23 cellular contexts compared by ENCODE assay signal in the genomic region with DNA sequence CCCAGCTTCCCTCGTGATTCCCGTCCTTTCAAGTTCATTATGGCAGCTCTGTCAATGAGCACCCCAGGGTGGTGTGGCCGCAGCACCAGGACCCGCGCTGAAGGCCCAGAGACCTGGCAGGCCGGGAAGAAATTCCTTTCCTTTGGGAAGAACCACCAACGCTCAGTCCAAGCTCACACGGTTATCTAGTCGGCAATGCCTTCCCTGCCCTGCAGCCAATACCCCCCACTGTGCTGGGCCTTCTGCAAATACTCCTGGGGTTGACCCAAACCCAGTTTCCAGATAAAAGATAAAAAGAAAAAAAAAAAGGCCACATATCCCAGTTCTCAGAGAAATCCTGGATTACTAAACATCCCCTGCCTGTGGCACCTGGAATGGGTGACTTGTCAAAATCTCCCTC. TPM values are rescaled to one million over a fixed set of nuclear protein-coding genes. Genes with fewer than 3 reads are reported as not detected.
DNase-seq lines count a peak whose midpoint lies in the region; ATAC-seq and TF ChIP-seq lines count a peak whose summit lies in the region.
"Had no signal": no experiment of that assay in that cellular context is flagged by ENCODE, and none has a peak within 500 bp of the region (broad histone marks: within the 10 kb centered on the region; RNA-seq: fewer than 3 reads in every experiment).

No MANE protein-coding gene starts in this region.

- TF ChIP-seq CTCF in left ventricle myocardium inferior (IDR thresholded peaks at IDR 0.05; ENCODE audit: borderline replicate concordance), result no peak
- no peak for TF ChIP-seq CTCF in endothelial cell (IDR thresholded peaks at IDR 0.05; ENCODE audit: unreplicated experiment)
- TF ChIP-seq CTCF in osteocyte (IDR thresholded peaks at IDR 0.05), result no peak
- no peak for TF ChIP-seq CTCF in upper lobe of right lung (IDR thresholded peaks at IDR 0.05)
- no peak for TF ChIP-seq CTCF in PC-3 (conservative IDR thresholded peaks at IDR 0.05; ENCODE audit: low read depth, low read length)

- H3K27ac Mint-ChIP-seq in endothelial cell (ENCODE audit: unreplicated experiment), result no peak overlapping the region
- peak overlapping the region; percentile 81 for H3K27ac Mint-ChIP-seq in osteocyte (ENCODE audit: unreplicated experiment)
- H3K27ac Mint-ChIP-seq: activated CD8-positive, alpha-beta memory T cell treated with anti-CD3 and anti-CD28 coated beads, Interleukin-2, amount 10 ng/mL, durations not matched to agents 7 days and 5 days; activated naive CD4-positive, alpha-beta T cell treated with anti-CD3 and anti-CD28 coated beads for 36 hours had no signal

- H3K36me3 Mint-ChIP-seq in endothelial cell (ENCODE audit: low read depth, unreplicated experiment) (peaks cover 46% of the 10 kb centered on the region), osteocyte (ENCODE audit: unreplicated experiment) (peaks cover 48% of the 10 kb centered on the region)
- H3K36me3 Mint-ChIP-seq: activated CD8-positive, alpha-beta memory T cell treated with anti-CD3 and anti-CD28 coated beads, Interleukin-2, amount 10 ng/mL, durations not matched to agents 7 days and 5 days had no signal

- peaks cover 42% of the 10 kb centered on the region for H3K36me3 ChIP-seq in left ventricle myocardium inferior
- H3K36me3 ChIP-seq in upper lobe of right lung, result peaks cover 63% of the 10 kb centered on the region
- H3K36me3 ChIP-seq in PC-3 (ENCODE audit: low read depth, low read length), result peaks cover 18% of the 10 kb centered on the region
- H3K36me3 ChIP-seq: BE2C, uterus had no signal

- intact Hi-C loops in left ventricle myocardium inferior (cut with micrococcal nuclease) (no loop called here), left ventricle myocardium superior (cut with micrococcal nuclease) (no loop called here), upper lobe of right lung (cut with DNase I) (no loop called here), PC-3 (cut with micrococcal nuclease) (no loop called here)

- H3K4me1 Mint-ChIP-seq in endothelial cell (ENCODE audit: unreplicated experiment), result peaks cover 9% of the 10 kb centered on the region
- peaks cover 48% of the 10 kb centered on the region for H3K4me1 Mint-ChIP-seq in osteocyte (ENCODE audit: unreplicated experiment)
- H3K4me1 Mint-ChIP-seq: activated CD8-positive, alpha-beta memory T cell treated with anti-CD3 and anti-CD28 coated beads, Interleukin-2, amount 10 ng/mL, durations not matched to agents 7 days and 5 days had no signal

- H4K20me1 ChIP-seq in PC-3 (ENCODE audit: low read length), result no peaks in the 10 kb centered on the region

- H3K9me3 Mint-ChIP-seq in endothelial cell (ENCODE audit: unreplicated experiment) (no peaks in the 10 kb centered on the region), osteocyte (ENCODE audit: unreplicated experiment) (no peaks in the 10 kb centered on the region)
- H3K9me3 Mint-ChIP-seq: activated CD4-positive, alpha-beta T cell treated with anti-CD3 and anti-CD28 coated beads, Interleukin-2, amount 10 ng/mL, durations not matched to agents 7 days and 5 days; activated naive CD4-positive, alpha-beta T cell treated with anti-CD3 and anti-CD28 coated beads for 36 hours; nephron had no signal

- peak overlapping the region; percentile 51 for H3K4me3 Mint-ChIP-seq in endothelial cell (ENCODE audit: unreplicated experiment)
- H3K4me3 Mint-ChIP-seq in osteocyte (ENCODE audit: unreplicated experiment), result no peak overlapping the region
- H3K4me3 Mint-ChIP-seq: activated CD4-positive, alpha-beta T cell treated with anti-CD3 and anti-CD28 coated beads, Interleukin-2, amount 10 ng/mL, durations not matched to agents 7 days and 5 days; activated CD8-positive, alpha-beta memory T cell treated with anti-CD3 and anti-CD28 coated beads, Interleukin-2, amount 10 ng/mL, durations not matched to agents 7 days and 5 days; activated naive CD4-positive, alpha-beta T cell treated with anti-CD3 and anti-CD28 coated beads for 36 hours; nephron had no signal

- no peak overlapping the region for H2AFZ ChIP-seq in PC-3 (ENCODE audit: low read length)

- H3K9me2 ChIP-seq in PC-3 (replicated peaks; ENCODE audit: low read length), result no peaks in the 10 kb centered on the region

- H3F3A ChIP-seq in PC-3 (ENCODE audit: low read length, unreplicated experiment), result no peaks in the 10 kb centered on the region

- no peaks in the 10 kb centered on the region for H3K9me3 ChIP-seq in left ventricle myocardium inferior (replicated peaks)
- no peaks in the 10 kb centered on the region for H3K9me3 ChIP-seq in upper lobe of right lung
- no peaks in the 10 kb centered on the region for H3K9me3 ChIP-seq in PC-3 (ENCODE audit: low read length)
- H3K9me3 ChIP-seq: BE2C, uterus had no signal

- POLR2A ChIA-PET in PC-3 (lab: Charles Lee; ENCODE audit: unreplicated experiment), result no interaction called here

- H3K4me3 ChIP-seq in left ventricle myocardium inferior (no peak overlapping the region), upper lobe of right lung (no peak overlapping the region), PC-3 (ENCODE audit: low read length) (no peak overlapping the region)
- H3K4me3 ChIP-seq: uterus had no signal

- no TSS peak for BruUV-seq in PC-3 (replicated peaks; lab: Mats Ljungman, UMichigan)

- DNase-seq in left ventricle myocardium inferior (no peak), left ventricle myocardium superior (no peak), endothelial cell (ENCODE audit: low spot score) (no peak), osteocyte (ENCODE audit: extremely low spot score, unreplicated experiment) (no peak), upper lobe of right lung (no peak), PC-3 (no peak), GM19240 (ENCODE audit: insufficient read length, low spot score) (no peak)
- DNase-seq: activated CD4-positive, alpha-beta T cell treated with anti-CD3 and anti-CD28 coated beads, Interleukin-2, amount 10 ng/mL, durations not matched to agents 7 days and 5 days; activated CD8-positive, alpha-beta memory T cell treated with anti-CD3 and anti-CD28 coated beads, Interleukin-2, amount 10 ng/mL, durations not matched to agents 7 days and 5 days; activated naive CD4-positive, alpha-beta T cell treated with anti-CD3 and anti-CD28 coated beads for 36 hours; BE2C; cortex of kidney; GF-D8; GOT3; Karpas-422; left cardiac atrium; NCI-H187 treated with DMSO at 0.1 percent for 48 hours; NCI-H2227 treated with DMSO at 0.1 percent for 48 hours; stimulated activated CD8-positive, alpha-beta memory T cell treated with anti-CD3 and anti-CD28 coated beads, Interleukin-4, amount 100 ng/mL, for 48 hours; T1000; uterus had no signal

- CTCF ChIA-PET in PC-3 (lab: Charles Lee), result no interaction called here

- ATAC-seq in left ventricle myocardium superior (no peak), upper lobe of right lung (no peak), PC-3 (no peak), SK-N-SH treated with all-trans-retinoic acid at 6 μM for 48 hours (no peak)
- ATAC-seq: activated CD8-positive, alpha-beta memory T cell treated with anti-CD3 and anti-CD28 coated beads, Interleukin-2, amount 10 ng/mL, durations not matched to agents 7 days and 5 days; left cardiac atrium had no signal

- peaks cover 2% of the 10 kb centered on the region for H3K79me2 ChIP-seq in PC-3 (ENCODE audit: low read length)

- no peak overlapping the region for H3K9ac ChIP-seq in PC-3 (ENCODE audit: low read length)

- H3K27me3 ChIP-seq in left ventricle myocardium inferior (ENCODE audit: low read depth) (no peaks in the 10 kb centered on the region), upper lobe of right lung (no peaks in the 10 kb centered on the region), PC-3 (ENCODE audit: low read length) (no peaks in the 10 kb centered on the region)
- H3K27me3 ChIP-seq: uterus had no signal

- H3K27ac ChIP-seq in left ventricle myocardium inferior (replicated peaks) (peak overlapping the region; percentile 78), upper lobe of right lung (peak overlapping the region; percentile 38), PC-3 (ENCODE audit: low read length) (no peak overlapping the region)
- H3K27ac ChIP-seq: uterus had no signal

- peaks cover 62% of the 10 kb centered on the region for H3K4me1 ChIP-seq in left ventricle myocardium inferior
- H3K4me1 ChIP-seq in upper lobe of right lung, result peaks cover 6% of the 10 kb centered on the region
- no peaks in the 10 kb centered on the region for H3K4me1 ChIP-seq in PC-3 (ENCODE audit: insufficient read depth, low read length)
- H3K4me1 ChIP-seq: BE2C, uterus had no signal

- H3K4me2 ChIP-seq in PC-3 (ENCODE audit: low read length), result no peak overlapping the region

- no peaks in the 10 kb centered on the region for H3K27me3 Mint-ChIP-seq in endothelial cell (ENCODE audit: unreplicated experiment)
- no peaks in the 10 kb centered on the region for H3K27me3 Mint-ChIP-seq in osteocyte (ENCODE audit: unreplicated experiment)

TF ChIP-seq in SK-N-SH treated with all-trans-retinoic acid at 6 μM for 48 hours, 23 proteins besides CTCF, POLR2A, EP300 and RAD21:
- no peak for TF ChIP-seq ZNF565 (CRISPR knock-in tag; conservative IDR thresholded peaks at IDR 0.05; ENCODE audit: low read depth)
- TF ChIP-seq, protein P1, sequence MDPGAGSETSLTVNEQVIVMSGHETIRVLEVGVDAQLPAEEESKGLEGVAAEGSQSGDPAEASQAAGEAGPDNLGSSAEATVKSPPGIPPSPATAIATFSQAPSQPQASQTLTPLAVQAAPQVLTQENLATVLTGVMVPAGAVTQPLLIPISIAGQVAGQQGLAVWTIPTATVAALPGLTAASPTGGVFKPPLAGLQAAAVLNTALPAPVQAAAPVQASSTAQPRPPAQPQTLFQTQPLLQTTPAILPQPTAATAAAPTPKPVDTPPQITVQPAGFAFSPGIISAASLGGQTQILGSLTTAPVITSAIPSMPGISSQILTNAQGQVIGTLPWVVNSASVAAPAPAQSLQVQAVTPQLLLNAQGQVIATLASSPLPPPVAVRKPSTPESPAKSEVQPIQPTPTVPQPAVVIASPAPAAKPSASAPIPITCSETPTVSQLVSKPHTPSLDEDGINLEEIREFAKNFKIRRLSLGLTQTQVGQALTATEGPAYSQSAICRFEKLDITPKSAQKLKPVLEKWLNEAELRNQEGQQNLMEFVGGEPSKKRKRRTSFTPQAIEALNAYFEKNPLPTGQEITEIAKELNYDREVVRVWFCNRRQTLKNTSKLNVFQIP (CRISPR knock-in tag; IDR thresholded peaks at IDR 0.05; ENCODE audit: borderline replicate concordance, low read depth), result no peak

RNA-seq across cellular contexts. Expression of gene PXDC1, which starts 28.7 kb away (rescaled TPM):
- 25.2 TPM for total RNA-seq in left ventricle myocardium inferior
- total RNA-seq in left ventricle myocardium superior, result 25.0 TPM
- total RNA-seq in endothelial cell (ENCODE audit: unreplicated experiment), result 41.0 TPM
- total RNA-seq in osteocyte, result 129 and 131 TPM in 2 replicates
- 70.8 TPM for total RNA-seq in upper lobe of right lung
- total RNA-seq in PC-3 (2014; rRNA removed), result 46.2 and 59.8 TPM in 2 replicates
